ENCODE assay signal across 1 cellular context in the genomic region with DNA sequence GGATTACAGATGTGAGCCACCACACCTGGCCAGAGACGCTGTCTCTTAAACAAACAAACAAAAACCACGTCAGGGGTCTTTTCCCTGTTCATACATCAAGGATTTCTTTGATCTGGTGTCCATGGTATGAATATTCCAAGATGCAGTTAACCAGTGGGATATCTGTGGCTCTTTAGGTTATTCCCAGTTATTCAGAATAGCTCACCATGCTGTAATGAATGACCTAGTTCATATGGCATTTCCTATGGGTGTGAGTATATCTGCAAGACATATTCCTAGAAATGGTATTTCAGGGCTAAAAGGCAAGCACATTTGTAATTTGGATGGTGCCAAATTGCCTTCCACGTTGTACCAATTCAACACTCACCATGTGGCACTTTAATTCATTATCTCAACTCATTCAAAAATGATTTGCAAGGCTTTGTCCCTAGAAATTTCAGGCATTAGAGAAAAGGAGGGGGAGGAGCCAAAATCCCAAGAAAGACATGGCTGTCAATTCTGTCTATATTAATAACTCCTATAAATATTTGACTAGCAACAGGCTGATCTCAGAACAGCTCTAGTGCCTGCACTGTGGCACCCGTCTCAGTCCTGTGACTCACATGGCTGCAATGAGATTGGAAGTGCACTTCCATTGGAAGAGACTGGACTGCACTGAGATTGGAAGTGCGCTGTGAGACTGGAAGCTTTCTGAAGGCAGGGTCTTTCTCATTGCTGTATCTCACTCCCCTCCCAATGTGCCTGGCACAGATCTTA.
TF ChIP-seq lines count a peak whose summit lies in the region.

No MANE protein-coding gene starts in this region.

TF ChIP-seq in endothelial cell of umbilical vein, 7 proteins besides CTCF, POLR2A, EP300 and RAD21:
- no peak for TF ChIP-seq EZH2 (IDR thresholded peaks at IDR 0.05; ENCODE audit: borderline replicate concordance, low read depth, low read length, severe bottlenecking)
- peak; percentile 53 for TF ChIP-seq JUN (IDR thresholded peaks at IDR 0.05; ENCODE audit: borderline replicate concordance, insufficient read depth, insufficient read length, low read depth)
- peak; percentile 15 for TF ChIP-seq FOS (IDR thresholded peaks at IDR 0.05; ENCODE audit: borderline replicate concordance, insufficient read depth, low read length)
TF ChIP-seq in endothelial cell of umbilical vein: peak in this region for 2.
